15 cellular contexts compared by ENCODE assay signal in genomic region chr14:69358233-69358963, GRCh38. TPM values are rescaled to one million over a fixed set of nuclear protein-coding genes. Genes with fewer than 3 reads are reported as not detected.
A peak's percentile ranks its signal among the peaks of the same experiment; 100 is the strongest.
DNase-seq lines count a peak whose midpoint lies in the region; ATAC-seq lines count a peak whose summit lies in the region.
"Had no signal": no experiment of that assay in that cellular context is flagged by ENCODE, and none has a peak within 500 bp of the region (broad histone marks: within the 10 kb centered on the region; RNA-seq: fewer than 3 reads in every experiment).

No MANE protein-coding gene starts in this region.

- H3K36me3 ChIP-seq in MG63 (no peaks in the 10 kb centered on the region), mesendoderm (ENCODE audit: control insufficient read depth, insufficient read depth, low read length) (no peaks in the 10 kb centered on the region)
- H3K36me3 ChIP-seq: SJCRH30, tibial nerve had no signal

- no peak overlapping the region for H3K4me2 ChIP-seq in mesendoderm (ENCODE audit: low read length)

- no peaks in the 10 kb centered on the region for H3K79me1 ChIP-seq in mesendoderm (ENCODE audit: low read length)

- no peaks in the 10 kb centered on the region for H3K4me1 ChIP-seq in mesendoderm (ENCODE audit: control insufficient read depth, low read depth, low read length)
- H3K4me1 ChIP-seq: SJCRH30 had no signal

- no peak overlapping the region for H2BK15ac ChIP-seq in mesendoderm (replicated peaks; ENCODE audit: low read depth)

- H4K5ac ChIP-seq in mesendoderm (ENCODE audit: low read length) = no peak overlapping the region

- H3K4me3 ChIP-seq in MG63 (no peak overlapping the region), mesendoderm (ENCODE audit: low read length) (no peak overlapping the region)
- H3K4me3 ChIP-seq: SJCRH30, tibial nerve had no signal

- H2BK120ac ChIP-seq in mesendoderm (ENCODE audit: low read depth, low read length) = no peak overlapping the region

- H3K27me3 ChIP-seq in MG63 (no peaks in the 10 kb centered on the region), mesendoderm (ENCODE audit: insufficient read depth, low read length, poor library complexity) (no peaks in the 10 kb centered on the region)
- H3K27me3 ChIP-seq: SJCRH30, tibial nerve had no signal

- ATAC-seq in GM18520 (IDR thresholded peaks at IDR 0.05; ENCODE audit: unreplicated experiment) = peak; percentile 30
- ATAC-seq: HepG2 had no signal

- no peak overlapping the region for H3K56ac ChIP-seq in mesendoderm (ENCODE audit: low read length)

- no peak overlapping the region for H3K23ac ChIP-seq in mesendoderm (ENCODE audit: low read length)

- no CpG with 5 or more reads among the region's 12 CpGs for WGBS in mesendoderm (ENCODE audit: extremely low coverage, insufficient coverage, low lambda C conversion rate)

- no peak overlapping the region for H3K27ac ChIP-seq in mesendoderm (ENCODE audit: low read depth, low read length)
- H3K27ac ChIP-seq: SJCRH30, tibial nerve had no signal

- no peak overlapping the region for H2BK5ac ChIP-seq in mesendoderm (ENCODE audit: low read length)

- H4K8ac ChIP-seq in mesendoderm (ENCODE audit: low read depth, low read length) = no peak overlapping the region

- DNase-seq in Daoy (ENCODE audit: low read depth) (peak; percentile 61), ureter (ENCODE audit: low spot score) (no peak), COLO829 (ENCODE audit: low spot score) (no peak), MG63 (no peak), mesendoderm (no peak)
- peak; percentile 73 to 77 for DNase-seq in activated T-cell treated with anti-CD3 and anti-CD28 coated beads, Interleukin-2, amount 50 U/mL, for 48 hours
- DNase-seq in stimulated activated CD4-positive, alpha-beta T cell treated with anti-CD3 and anti-CD28 coated beads, Interleukin-2, amount 100 ng/mL, for 4 hours (ENCODE audit: low read depth) = peak; percentile 2
- DNase-seq: CD4-positive, alpha-beta T cell; mammary epithelial cell; NCI-H146; NCI-H82; SJCRH30 had no signal

- no peak overlapping the region for H3K18ac ChIP-seq in mesendoderm (ENCODE audit: low read length)

- no peak overlapping the region for H3K9ac ChIP-seq in mesendoderm (ENCODE audit: low read length)

- H3K79me2 ChIP-seq in mesendoderm (ENCODE audit: control insufficient read depth, insufficient read depth, low read length) = no peaks in the 10 kb centered on the region

- H2AK5ac ChIP-seq in mesendoderm (ENCODE audit: low read length) = no peak overlapping the region

- no peak overlapping the region for H3K4ac ChIP-seq in mesendoderm (ENCODE audit: low read depth, low read length)

- H3K9me3 ChIP-seq in MG63 = no peaks in the 10 kb centered on the region
- H3K9me3 ChIP-seq: SJCRH30, tibial nerve had no signal

RNA-seq across cellular contexts. Expression of gene ERH, which starts 39.7 kb away (rescaled TPM):
- total RNA-seq in Daoy (2014; rRNA removed; shearing (Covaris generic)) = 262 and 280 TPM in 2 replicates
- 219 TPM for total RNA-seq in ureter
- total RNA-seq in MG63 (2014; rRNA removed; shearing (Covaris generic); ENCODE audit: low replicate concordance) = 173 and 248 TPM in 2 replicates
- polyA plus RNA-seq in mesendoderm (2013, experiment 1 of 2) = 380 TPM
- polyA plus RNA-seq in mesendoderm (2013, experiment 2 of 2) = 374 TPM

RNA-seq across cellular contexts. Expression of gene SLC39A9, which starts 40.1 kb away (rescaled TPM):
- total RNA-seq in Daoy (2014; rRNA removed; shearing (Covaris generic)) = 95.8 and 110 TPM in 2 replicates
- 66.4 TPM for total RNA-seq in ureter
- total RNA-seq in MG63 (2014; rRNA removed; shearing (Covaris generic); ENCODE audit: low replicate concordance) = 50.5 and 54.2 TPM in 2 replicates
- polyA plus RNA-seq in mesendoderm (2013, experiment 1 of 2) = 19.9 TPM
- polyA plus RNA-seq in mesendoderm (2013, experiment 2 of 2) = 19.1 TPM

Comparison
In these comparisons a context has a peak if more than half of its experiments do, and no peak if none do; other contexts are left out.
1. DNase-seq: peak in Daoy (single experiment), activated T-cell treated with anti-CD3 and anti-CD28 coated beads, Interleukin-2, amount 50 U/mL, for 48 hours (2 of 2) and stimulated activated CD4-positive, alpha-beta T cell treated with anti-CD3 and anti-CD28 coated beads, Interleukin-2, amount 100 ng/mL, for 4 hours (single experiment); none in ureter (single experiment), COLO829 (single experiment), MG63 (single experiment) and mesendoderm (single experiment).